In the genomic region with DNA sequence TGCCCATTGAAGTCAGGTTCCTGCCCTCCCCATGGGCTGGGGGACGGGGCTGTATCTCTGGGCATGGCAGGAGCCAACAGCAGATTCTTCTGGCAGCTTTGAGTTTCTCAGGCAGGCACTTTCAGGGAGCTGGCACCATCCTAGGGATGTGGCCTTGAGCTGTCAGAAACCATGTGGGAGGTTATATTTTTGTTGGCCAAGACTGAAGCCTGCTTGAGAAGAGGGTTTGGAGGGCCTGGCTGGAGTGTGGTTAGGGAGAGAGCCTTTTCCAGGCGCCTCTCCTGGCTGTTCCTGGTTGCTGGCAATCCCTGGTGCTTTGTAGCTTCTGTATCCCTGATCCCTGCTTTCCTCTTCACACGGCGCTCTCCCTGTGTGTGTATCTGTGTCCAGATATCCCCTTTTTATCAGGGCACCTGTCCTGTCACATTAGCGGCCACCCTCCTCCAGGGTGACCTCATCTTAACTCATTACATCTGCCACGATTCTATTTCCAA, we compare ENCODE assay signal across 16 cellular contexts. TPM values are rescaled to one million over a fixed set of nuclear protein-coding genes. Genes with fewer than 3 reads are reported as not detected.
DNase-seq lines count a peak whose midpoint lies in the region; ATAC-seq and TF ChIP-seq lines count a peak whose summit lies in the region.
"Had no signal": no experiment of that assay in that cellular context is flagged by ENCODE, and none has a peak within 500 bp of the region (broad histone marks: within the 10 kb centered on the region; RNA-seq: fewer than 3 reads in every experiment).

No MANE protein-coding gene starts in this region.

- H3K27ac ChIP-seq in left ventricle myocardium inferior (replicated peaks): no peak overlapping the region
- H3K27ac ChIP-seq in endodermal cell (ENCODE audit: low read depth, low read length): no peak overlapping the region
- H3K27ac ChIP-seq in neuronal stem cell (replicated peaks; ENCODE audit: low read length): no peak overlapping the region
- H3K27ac ChIP-seq in aorta (ENCODE audit: low read depth in 1 of 2, low read length in 2 of 2): no peak overlapping the region
- H3K27ac ChIP-seq: neutrophil, tibial artery had no signal

- intact Hi-C loops in left ventricle myocardium superior (cut with micrococcal nuclease) (no loop called here), left ventricle myocardium inferior (cut with micrococcal nuclease) (no loop called here), aorta (cut with DNase I) (no loop called here)

- H2BK12ac ChIP-seq in neuronal stem cell (ENCODE audit: low read length): no peak overlapping the region

- no peak overlapping the region for H2AK5ac ChIP-seq in neuronal stem cell (ENCODE audit: low read depth, low read length)

- H3K4me1 ChIP-seq in left ventricle myocardium inferior: peaks cover 5% of the 10 kb centered on the region
- H3K4me1 ChIP-seq in endodermal cell (ENCODE audit: control insufficient read depth, insufficient read depth, low read length): no peaks in the 10 kb centered on the region
- peaks cover 0 to 12% of the 10 kb centered on the region in 2 donors for H3K4me1 ChIP-seq in neuronal stem cell (ENCODE audit: control insufficient read depth in 2 of 2, insufficient read depth in 1 of 2, low read depth in 1 of 2, low read length in 2 of 2)
- H3K4me1 ChIP-seq in aorta (ENCODE audit: control insufficient read depth in 1 of 2, insufficient read depth in 2 of 2, low read length in 2 of 2): no peaks in the 10 kb centered on the region

- H3K9ac ChIP-seq in endodermal cell (ENCODE audit: extremely low read depth, low read length, poor library complexity, severe bottlenecking): no peak overlapping the region
- H3K9ac ChIP-seq in neuronal stem cell (ENCODE audit: low read depth, low read length, poor library complexity): peak overlapping the region; percentile 64

- no peak overlapping the region for H2BK5ac ChIP-seq in neuronal stem cell (ENCODE audit: low read length)

- H3K79me1 ChIP-seq in neuronal stem cell (ENCODE audit: low read depth, low read length): no peaks in the 10 kb centered on the region

- H3K18ac ChIP-seq in neuronal stem cell (ENCODE audit: low read length): peak overlapping the region; percentile 27

- DNase-seq in left ventricle myocardium superior (no peak), left ventricle myocardium inferior (no peak), endodermal cell (peak; percentile 29), neuronal stem cell (ENCODE audit: low spot score) (no peak), aorta (no peak), NCI-H128 (lab: John Stamatoyannopoulos, UW; ENCODE audit: unreplicated experiment) (no peak)
- no peak for DNase-seq in NK-92 treated with Interleukin-12 subunit alpha and Interleukin-12 subunit beta, amount 100 ng/mL, for 24 hours (lab: John Stamatoyannopoulos, UW)
- DNase-seq in T-helper 2 cell treated with Interferon-gamma antibody and Interleukin-4, amounts not matched to agents 5 μg/mL and 100 μg/mL, for 36 hours (ENCODE audit: low spot score): no peak
- DNase-seq: activated CD4-positive, alpha-beta T cell treated with anti-CD3 and anti-CD28 coated beads for 36 hours; activated T-cell treated with anti-CD3 and anti-CD28 coated beads, Interleukin-2, amount 50 U/mL, for 72 hours; KG1; NCI-H146; NCI-H526 treated with DMSO at 0.1 percent for 48 hours had no signal

- H3K36me3 ChIP-seq in left ventricle myocardium inferior (no peaks in the 10 kb centered on the region), endodermal cell (ENCODE audit: control insufficient read depth, insufficient read depth, low read length) (no peaks in the 10 kb centered on the region), neuronal stem cell (replicated peaks in 1 of 2; ENCODE audit: control insufficient read depth in 2 of 2, insufficient read depth in 2 of 2, low read length in 2 of 2) (no peaks in the 10 kb centered on the region), aorta (ENCODE audit: control insufficient read depth in 1 of 2, insufficient read depth in 2 of 2, low read length in 1 of 2) (no peaks in the 10 kb centered on the region)
- H3K36me3 ChIP-seq: neutrophil, tibial artery had no signal

- no peak overlapping the region for H3K14ac ChIP-seq in neuronal stem cell (ENCODE audit: low read length)

- H4K8ac ChIP-seq in neuronal stem cell (ENCODE audit: low read depth, low read length): no peak overlapping the region

- TF ChIP-seq CTCF in left ventricle myocardium inferior (IDR thresholded peaks at IDR 0.05; ENCODE audit: borderline replicate concordance) (no peak), endodermal cell (conservative IDR thresholded peaks at IDR 0.05) (no peak)

- no peak overlapping the region for H2BK120ac ChIP-seq in neuronal stem cell (ENCODE audit: low read depth, low read length)

- no peak overlapping the region for H3K4me3 Mint-ChIP-seq in endodermal cell
- no peak overlapping the region for H3K4me3 Mint-ChIP-seq in T-helper 2 cell treated with Interferon-gamma antibody and Interleukin-4, amounts not matched to agents 5 μg/mL and 100 μg/mL, for 36 hours
- H3K4me3 Mint-ChIP-seq: activated CD4-positive, alpha-beta T cell treated with anti-CD3 and anti-CD28 coated beads for 36 hours; activated T-cell treated with anti-CD3 and anti-CD28 coated beads, Interleukin-2, amount 50 U/mL, for 72 hours had no signal

- no peak overlapping the region for H2AFZ ChIP-seq in neuronal stem cell (ENCODE audit: low read length)

- H3K27me3 ChIP-seq in left ventricle myocardium inferior (ENCODE audit: low read depth) (no peaks in the 10 kb centered on the region), endodermal cell (ENCODE audit: control insufficient read depth, insufficient read depth, low read length, poor library complexity, severe bottlenecking) (no peaks in the 10 kb centered on the region), neuronal stem cell (ENCODE audit: control insufficient read depth in 3 of 3, insufficient read depth in 3 of 3, low read depth in 1 of 3, low read length in 3 of 3) (peaks cover 0 to 11% (median 0%) of the 10 kb centered on the region in 3 experiments), aorta (ENCODE audit: control insufficient read depth in 1 of 2, insufficient read depth in 2 of 2, low read length in 1 of 2) (no peaks in the 10 kb centered on the region)
- H3K27me3 ChIP-seq: tibial artery had no signal

- no peak overlapping the region for H3K27ac Mint-ChIP-seq in endodermal cell
- H3K27ac Mint-ChIP-seq in T-helper 2 cell treated with Interferon-gamma antibody and Interleukin-4, amounts not matched to agents 5 μg/mL and 100 μg/mL, for 36 hours: no peak overlapping the region
- H3K27ac Mint-ChIP-seq: activated CD4-positive, alpha-beta T cell treated with anti-CD3 and anti-CD28 coated beads for 36 hours; activated T-cell treated with anti-CD3 and anti-CD28 coated beads, Interleukin-2, amount 50 U/mL, for 72 hours had no signal

- peak; percentile 25 for ATAC-seq in left ventricle myocardium superior
- ATAC-seq in aorta (ENCODE audit: low FRiP score): peak; percentile 56
- ATAC-seq: activated CD4-positive, alpha-beta T cell treated with anti-CD3 and anti-CD28 coated beads for 36 hours; activated T-cell treated with anti-CD3 and anti-CD28 coated beads, Interleukin-2, amount 50 U/mL, for 72 hours had no signal

- no peaks in the 10 kb centered on the region for H3K36me3 Mint-ChIP-seq in endodermal cell (ENCODE audit: low read depth)
- H3K36me3 Mint-ChIP-seq in T-helper 2 cell treated with Interferon-gamma antibody and Interleukin-4, amounts not matched to agents 5 μg/mL and 100 μg/mL, for 36 hours (ENCODE audit: low read depth): no peaks in the 10 kb centered on the region

- H3K4ac ChIP-seq in neuronal stem cell (ENCODE audit: low read length): no peak overlapping the region

- no peak overlapping the region for H3K23ac ChIP-seq in neuronal stem cell (ENCODE audit: low read depth, low read length, poor library complexity)

- H3K4me3 ChIP-seq in left ventricle myocardium inferior: no peak overlapping the region
- no peak overlapping the region for H3K4me3 ChIP-seq in endodermal cell (ENCODE audit: low read length)
- no peak overlapping the region for H3K4me3 ChIP-seq in neuronal stem cell (ENCODE audit: low read length in 2 of 2)
- H3K4me3 ChIP-seq in aorta (ENCODE audit: low read length in 2 of 2): no peak overlapping the region
- H3K4me3 ChIP-seq: tibial artery had no signal

- H4K91ac ChIP-seq in neuronal stem cell (ENCODE audit: low read depth, low read length, poor library complexity): no peak overlapping the region

- H2BK15ac ChIP-seq in neuronal stem cell (ENCODE audit: low read length): no peak overlapping the region

- 87 to 92% methylated on average over 5 to 6 of the region's 6 CpGs for WGBS in endodermal cell (ENCODE audit: insufficient coverage in 1 of 2, insufficient read length in 1 of 2), 2 experiments
- no CpG with 5 or more reads among the region's 6 CpGs for WGBS in neuronal stem cell (ENCODE audit: extremely low coverage in 2 of 2, insufficient read length in 2 of 2, insufficient replicate concordance in 1 of 2), 2 donors
- 30 to 36% methylated on average over 6 of the region's 6 CpGs for WGBS in aorta, 2 donors

- no peak overlapping the region for H3K4me2 ChIP-seq in neuronal stem cell (ENCODE audit: insufficient read depth, low read length, poor library complexity, severe bottlenecking)

- H3K4me1 Mint-ChIP-seq in endodermal cell: no peaks in the 10 kb centered on the region
- H3K4me1 Mint-ChIP-seq in T-helper 2 cell treated with Interferon-gamma antibody and Interleukin-4, amounts not matched to agents 5 μg/mL and 100 μg/mL, for 36 hours (ENCODE audit: low read depth): no peaks in the 10 kb centered on the region
- H3K4me1 Mint-ChIP-seq: activated CD4-positive, alpha-beta T cell treated with anti-CD3 and anti-CD28 coated beads for 36 hours had no signal

- peaks cover 2% of the 10 kb centered on the region for H3K9me3 Mint-ChIP-seq in endodermal cell
- H3K9me3 Mint-ChIP-seq in T-helper 2 cell treated with Interferon-gamma antibody and Interleukin-4, amounts not matched to agents 5 μg/mL and 100 μg/mL, for 36 hours: no peaks in the 10 kb centered on the region
- H3K9me3 Mint-ChIP-seq: activated T-cell treated with anti-CD3 and anti-CD28 coated beads, Interleukin-2, amount 50 U/mL, for 72 hours had no signal

- peaks cover 2% of the 10 kb centered on the region for H3K27me3 Mint-ChIP-seq in endodermal cell (ENCODE audit: insufficient read depth)
- H3K27me3 Mint-ChIP-seq in T-helper 2 cell treated with Interferon-gamma antibody and Interleukin-4, amounts not matched to agents 5 μg/mL and 100 μg/mL, for 36 hours (ENCODE audit: low read depth): peaks cover 3% of the 10 kb centered on the region

- H3K9me3 ChIP-seq in left ventricle myocardium inferior (replicated peaks) (no peaks in the 10 kb centered on the region), endodermal cell (ENCODE audit: control insufficient read depth, low read length) (no peaks in the 10 kb centered on the region), neuronal stem cell (replicated peaks in 1 of 2; ENCODE audit: control insufficient read depth in 2 of 2, insufficient read depth in 1 of 2, low read depth in 1 of 2, low read length in 2 of 2) (no peaks in the 10 kb centered on the region), aorta (ENCODE audit: control insufficient read depth, low read length) (no peaks in the 10 kb centered on the region)
- H3K9me3 ChIP-seq: neutrophil, tibial artery had no signal

RNA-seq across cellular contexts. Expression of gene SORCS2, which starts 30.6 kb away (rescaled TPM):
- total RNA-seq in left ventricle myocardium superior (1.5 TPM), left ventricle myocardium inferior (1.2 TPM), endodermal cell (1 to 10 TPM; 1.4 to 1.9 TPM), aorta (1 to 10 TPM; 2.3 to 8.4 TPM)
- 10.6 TPM for polyA plus RNA-seq in endodermal cell (2013, experiment 1 of 2)
- 9.6 TPM for polyA plus RNA-seq in endodermal cell (2013, experiment 2 of 2)
- polyA plus RNA-seq in neuronal stem cell (2013, experiment 1 of 2): 2.9 TPM
- polyA plus RNA-seq in neuronal stem cell (2013, experiment 2 of 2): 2.9 TPM
- 1 to 10 TPM in 1 of 2 donors, under 1 TPM in 1; 0.05 to 1.4 TPM for polyA plus RNA-seq in aorta
- total RNA-seq: T-helper 1 cell treated with Interleukin-12 subunit alpha and Interleukin-12 subunit beta and Interleukin-4 antibody, amounts not matched to agents 30 ng/mL and 1 ng/mL, for 36 hours had no signal
